Comparison of ENCODE assay signal across 1 cellular context in genomic region chr7:12297283-12297682, GRCh38.
TF ChIP-seq lines count a peak whose summit lies in the region.

No MANE protein-coding gene starts in this region.

TF ChIP-seq in GM23338, 12 proteins besides CTCF, POLR2A, EP300 and RAD21:
- TF ChIP-seq REST (IDR thresholded peaks at IDR 0.05; ENCODE audit: unreplicated experiment) (no peak), ZNF462 (CRISPR knock-in tag; IDR thresholded peaks at IDR 0.05) (no peak), ZNF331 (CRISPR knock-in tag; IDR thresholded peaks at IDR 0.05; ENCODE audit: low read depth) (no peak), CREB1 (CRISPR knock-in tag; IDR thresholded peaks at IDR 0.05; ENCODE audit: low read depth) (no peak), EZH2 (IDR thresholded peaks at IDR 0.05; ENCODE audit: low read depth, unreplicated experiment) (no peak), EZH2phosphoT487 (IDR thresholded peaks at IDR 0.05; ENCODE audit: unreplicated experiment) (no peak)
TF ChIP-seq in GM23338: peak in this region for 0.
